ENCODE assay signal across 15 cellular contexts in genomic region chr4:91746551-91746950, GRCh38.
DNase-seq lines count a peak whose midpoint lies in the region; ATAC-seq and TF ChIP-seq lines count a peak whose summit lies in the region.
"Had no signal": no experiment of that assay in that cellular context is flagged by ENCODE, and none has a peak within 500 bp of the region (broad histone marks: within the 10 kb centered on the region; RNA-seq: fewer than 3 reads in every experiment).

No MANE protein-coding gene starts in this region.

- no peaks in the 10 kb centered on the region for H3K27me3 ChIP-seq in HCT116 (ENCODE audit: insufficient read depth, low read length)
- no peaks in the 10 kb centered on the region for H3K27me3 ChIP-seq in WERI-Rb-1 (ENCODE audit: insufficient read depth, low read depth, severe bottlenecking)
- H3K27me3 ChIP-seq in foreskin keratinocyte: no peaks in the 10 kb centered on the region
- no peaks in the 10 kb centered on the region for H3K27me3 ChIP-seq in neuronal stem cell (ENCODE audit: control insufficient read depth in 3 of 3, insufficient read depth in 3 of 3, low read depth in 1 of 3, low read length in 3 of 3)
- H3K27me3 ChIP-seq in PC-9 (ENCODE audit: insufficient read depth, low read depth): no peaks in the 10 kb centered on the region
- H3K27me3 ChIP-seq: BE2C had no signal

- no CpG with 5 or more reads among the region's 3 CpGs for WGBS in neuronal stem cell (ENCODE audit: extremely low coverage in 2 of 2, insufficient read length in 2 of 2, insufficient replicate concordance in 1 of 2), 2 donors

- no peak overlapping the region for H4K8ac ChIP-seq in neuronal stem cell (ENCODE audit: low read depth, low read length)

- H3K27me3 Mint-ChIP-seq in T-cell: no peaks in the 10 kb centered on the region
- H3K27me3 Mint-ChIP-seq: CD4-positive, alpha-beta memory T cell had no signal

- no peak for DNase-seq in HCT116 (ENCODE audit: low read depth, low spot score)
- peak; percentile 8 for DNase-seq in WERI-Rb-1
- no peak for DNase-seq in foreskin keratinocyte
- no peak for DNase-seq in neuronal stem cell (ENCODE audit: low spot score)
- DNase-seq in T-cell: no peak
- DNase-seq in PC-9: no peak
- DNase-seq in activated CD4-positive, CD25-positive, alpha-beta regulatory T cell (lab: John Stamatoyannopoulos, UW): no peak
- DNase-seq: BE2C; CD4-positive, alpha-beta memory T cell; GF-D8; GM23248; H7; IMR-90 had no signal

- no peak overlapping the region for H3K27ac Mint-ChIP-seq in T-cell
- H3K27ac Mint-ChIP-seq: CD4-positive, alpha-beta memory T cell had no signal

- no peak overlapping the region for H3K4me3 ChIP-seq in HCT116 (replicated peaks in 1 of 2; ENCODE audit: low read depth in 1 of 2, low read length in 2 of 2)
- H3K4me3 ChIP-seq in WERI-Rb-1 (ENCODE audit: low read depth, low read length): no peak overlapping the region
- H3K4me3 ChIP-seq in neuronal stem cell (ENCODE audit: low read length in 2 of 2): no peak overlapping the region
- H3K4me3 ChIP-seq in PC-9: no peak overlapping the region
- H3K4me3 ChIP-seq: A549, GM23248 had no signal

- no TSS peak for BruUV-seq in HCT116 (replicated peaks; lab: Mats Ljungman, UMichigan)
- BruUV-seq in PC-9 (replicated peaks; lab: Mats Ljungman, UMichigan): no TSS peak

- CTCF ChIA-PET in HCT116 (lab: Charles Lee): no interaction called here
- CTCF ChIA-PET in T-cell (lab: Charles Lee): no interaction called here
- CTCF ChIA-PET in PC-9 (lab: Charles Lee): no interaction called here

- H2BK120ac ChIP-seq in neuronal stem cell (ENCODE audit: low read depth, low read length): no peak overlapping the region

- H3K79me2 ChIP-seq in HCT116 (ENCODE audit: insufficient read depth, low read length): no peaks in the 10 kb centered on the region
- H3K79me2 ChIP-seq in PC-9 (ENCODE audit: low read depth): no peaks in the 10 kb centered on the region

- TF ChIP-seq POLR2A in HCT116 (IDR thresholded peaks at IDR 0.05; ENCODE audit: borderline replicate concordance, extremely low read depth, insufficient read depth, insufficient read length): no peak

- H3K9me3 ChIP-seq in HCT116 (ENCODE audit: control insufficient read depth in 1 of 2, insufficient read depth in 1 of 2, low read depth in 1 of 2, low read length in 2 of 2) (no peaks in the 10 kb centered on the region), WERI-Rb-1 (ENCODE audit: severe bottlenecking) (no peaks in the 10 kb centered on the region), neuronal stem cell (replicated peaks in 1 of 2; ENCODE audit: control insufficient read depth in 2 of 2, insufficient read depth in 1 of 2, low read depth in 1 of 2, low read length in 2 of 2) (no peaks in the 10 kb centered on the region), PC-9 (ENCODE audit: insufficient read depth, low read depth) (no peaks in the 10 kb centered on the region)
- H3K9me3 ChIP-seq: A549, BE2C had no signal

- H3K27ac ChIP-seq in HCT116 (ENCODE audit: low read depth, low read length): no peak overlapping the region
- no peak overlapping the region for H3K27ac ChIP-seq in WERI-Rb-1
- H3K27ac ChIP-seq in foreskin keratinocyte: no peak overlapping the region
- H3K27ac ChIP-seq in neuronal stem cell (replicated peaks; ENCODE audit: low read length): no peak overlapping the region
- no peak overlapping the region for H3K27ac ChIP-seq in PC-9
- H3K27ac ChIP-seq: A549, C4-2B, GM23248 had no signal

- no peak overlapping the region for H4K91ac ChIP-seq in neuronal stem cell (ENCODE audit: low read depth, low read length, poor library complexity)

- RAD21 ChIA-PET in HCT116 (lab: Charles Lee; ENCODE audit: low non-redundant PET in 1 of 2, low total read pairs in 2 of 2, uncharacterized antibody in 2 of 2, unreplicated experiment in 2 of 2): no interaction called here

- peak; percentile 58; the same call in 1 of the 2 replicates for ATAC-seq in HCT116
- no peak for ATAC-seq in foreskin keratinocyte
- no peak for ATAC-seq in T-cell (replicated peaks in 1 of 4)
- ATAC-seq: A549 had no signal

- H4K20me1 ChIP-seq in HCT116 (ENCODE audit: insufficient read depth) (no peaks in the 10 kb centered on the region), PC-9 (ENCODE audit: insufficient read depth) (no peaks in the 10 kb centered on the region)

- intact Hi-C loops in HCT116 (cut with micrococcal nuclease) (no loop called here), PC-9 (cut with micrococcal nuclease; ENCODE audit: unreplicated experiment) (no loop called here)

- no peaks in the 10 kb centered on the region for H3K36me3 ChIP-seq in HCT116 (ENCODE audit: control insufficient read depth in 1 of 2, insufficient read depth in 2 of 2, low read length in 2 of 2)
- no peaks in the 10 kb centered on the region for H3K36me3 ChIP-seq in WERI-Rb-1
- no peaks in the 10 kb centered on the region for H3K36me3 ChIP-seq in neuronal stem cell (replicated peaks in 1 of 2; ENCODE audit: control insufficient read depth in 2 of 2, insufficient read depth in 2 of 2, low read length in 2 of 2)
- H3K36me3 ChIP-seq in PC-9 (ENCODE audit: low read depth): no peaks in the 10 kb centered on the region
- H3K36me3 ChIP-seq: BE2C had no signal

- no peak overlapping the region for H3K4ac ChIP-seq in neuronal stem cell (ENCODE audit: low read length)

- H2BK12ac ChIP-seq in neuronal stem cell (ENCODE audit: low read length): no peak overlapping the region

- no peak overlapping the region for H3K4me2 ChIP-seq in HCT116 (ENCODE audit: low read length)
- no peak overlapping the region for H3K4me2 ChIP-seq in neuronal stem cell (ENCODE audit: insufficient read depth, low read length, poor library complexity, severe bottlenecking)
- H3K4me2 ChIP-seq in PC-9: no peak overlapping the region
- H3K4me2 ChIP-seq: A549 had no signal

- POLR2A ChIA-PET in HCT116 (lab: Charles Lee) (no interaction called here), T-cell (lab: Charles Lee) (no interaction called here), PC-9 (lab: Charles Lee; ENCODE audit: unreplicated experiment) (no interaction called here)

- H3K18ac ChIP-seq in neuronal stem cell (ENCODE audit: low read length): no peak overlapping the region

- H3K4me1 ChIP-seq in HCT116 (ENCODE audit: control insufficient read depth in 1 of 2, insufficient read depth in 2 of 2, low read length in 2 of 2): no peaks in the 10 kb centered on the region
- no peaks in the 10 kb centered on the region for H3K4me1 ChIP-seq in foreskin keratinocyte
- no peaks in the 10 kb centered on the region for H3K4me1 ChIP-seq in neuronal stem cell (ENCODE audit: control insufficient read depth in 2 of 2, insufficient read depth in 1 of 2, low read depth in 1 of 2, low read length in 2 of 2)
- no peaks in the 10 kb centered on the region for H3K4me1 ChIP-seq in PC-9 (replicated peaks; ENCODE audit: insufficient read depth)
- H3K4me1 ChIP-seq: A549, BE2C had no signal

- peak overlapping the region; percentile 35 for H2BK5ac ChIP-seq in neuronal stem cell (ENCODE audit: low read length)

- H3K14ac ChIP-seq in neuronal stem cell (ENCODE audit: low read length): peak overlapping the region; percentile 56

- H3K9me2 ChIP-seq in HCT116 (ENCODE audit: insufficient read depth) (no peaks in the 10 kb centered on the region), PC-9 (ENCODE audit: insufficient read depth) (no peaks in the 10 kb centered on the region)

- no peak for TF ChIP-seq RAD21 in HCT116 (IDR thresholded peaks at IDR 0.05; ENCODE audit: low read depth)

- H2BK15ac ChIP-seq in neuronal stem cell (ENCODE audit: low read length): no peak overlapping the region

- peaks cover 11 to 27% (median 17%) of the 10 kb centered on the region in 3 donors for H3K9me3 Mint-ChIP-seq in T-cell

- no peaks in the 10 kb centered on the region for H3K36me3 Mint-ChIP-seq in T-cell
- H3K36me3 Mint-ChIP-seq: CD4-positive, alpha-beta memory T cell had no signal

- H3K79me1 ChIP-seq in neuronal stem cell (ENCODE audit: low read depth, low read length): no peaks in the 10 kb centered on the region

- H3K4me3 Mint-ChIP-seq in T-cell: no peak overlapping the region
- H3K4me3 Mint-ChIP-seq: CD4-positive, alpha-beta memory T cell had no signal

- H3K23ac ChIP-seq in neuronal stem cell (ENCODE audit: low read depth, low read length, poor library complexity): no peak overlapping the region

- H3K9ac ChIP-seq in HCT116 (ENCODE audit: low read length): no peak overlapping the region
- H3K9ac ChIP-seq in neuronal stem cell (ENCODE audit: low read depth, low read length, poor library complexity): no peak overlapping the region
- H3K9ac ChIP-seq: GM23248 had no signal

- no peak for TF ChIP-seq CTCF in HCT116 (IDR thresholded peaks at IDR 0.05 in 2 of 3, conservative IDR thresholded peaks at IDR 0.05 in 1 of 3; ENCODE audit: borderline replicate concordance in 1 of 3, insufficient read depth in 1 of 3, low read depth in 2 of 3, low read length in 2 of 3)
- TF ChIP-seq CTCF in WERI-Rb-1 (IDR thresholded peaks at IDR 0.05; ENCODE audit: low read depth, low read length): no peak
- peak; percentile 17 for TF ChIP-seq CTCF in foreskin keratinocyte (conservative IDR thresholded peaks at IDR 0.05)
- no peak for TF ChIP-seq CTCF in PC-9 (conservative IDR thresholded peaks at IDR 0.05)

- H3K4me1 Mint-ChIP-seq in T-cell: no peaks in the 10 kb centered on the region
- H3K4me1 Mint-ChIP-seq: CD4-positive, alpha-beta memory T cell had no signal

- H3F3A ChIP-seq in PC-9 (ENCODE audit: insufficient read depth, low read depth): no peaks in the 10 kb centered on the region

- H2AFZ ChIP-seq in HCT116 (ENCODE audit: low read depth, low read length, poor library complexity, severe bottlenecking) (no peak overlapping the region), neuronal stem cell (ENCODE audit: low read length) (peak overlapping the region; percentile 45), PC-9 (no peak overlapping the region)
- H2AFZ ChIP-seq: GM23248 had no signal

- no peak overlapping the region for H2AK5ac ChIP-seq in neuronal stem cell (ENCODE audit: low read depth, low read length)

TF ChIP-seq in HCT116, 20 proteins besides CTCF, POLR2A, EP300 and RAD21:
- TF ChIP-seq YY1 (IDR thresholded peaks at IDR 0.05; ENCODE audit: extremely low read depth, insufficient replicate concordance, low read depth, low read length): no peak
